17 cellular contexts compared by ENCODE assay signal in genomic region chr3:146371902-146372301, GRCh38.
DNase-seq lines count a peak whose midpoint lies in the region; ATAC-seq and TF ChIP-seq lines count a peak whose summit lies in the region.
"Had no signal": no experiment of that assay in that cellular context is flagged by ENCODE, and none has a peak within 500 bp of the region (broad histone marks: within the 10 kb centered on the region; RNA-seq: fewer than 3 reads in every experiment).

No MANE protein-coding gene starts in this region.

- H3K79me2 ChIP-seq in HCT116 (ENCODE audit: insufficient read depth, low read length), result no peaks in the 10 kb centered on the region

- no peak for ATAC-seq in HCT116
- no peak for ATAC-seq in HG02763 (IDR thresholded peaks at IDR 0.05; ENCODE audit: unreplicated experiment)

- H3K9me3 ChIP-seq in HCT116 (ENCODE audit: control insufficient read depth in 1 of 2, insufficient read depth in 1 of 2, low read depth in 1 of 2, low read length in 2 of 2), result no peaks in the 10 kb centered on the region
- no peaks in the 10 kb centered on the region for H3K9me3 ChIP-seq in HEK293 (ENCODE audit: control insufficient read depth, insufficient read depth, low read depth, low read length)
- peaks cover 38% of the 10 kb centered on the region for H3K9me3 ChIP-seq in endodermal cell (ENCODE audit: control insufficient read depth, low read length)
- H3K9me3 ChIP-seq in colonic mucosa, result no peaks in the 10 kb centered on the region
- H3K9me3 ChIP-seq: BE2C had no signal

- CTCF ChIA-PET in HCT116 (lab: Charles Lee) (no interaction called here), HEK293 (lab: Yijun Ruan, JAX) (no interaction called here)

- no peak overlapping the region for H3K27ac Mint-ChIP-seq in endodermal cell
- H3K27ac Mint-ChIP-seq: CD14-positive monocyte; CD4-positive, alpha-beta memory T cell; CD4-positive, CD25-positive, alpha-beta regulatory T cell had no signal

- no TSS peak for BruUV-seq in HCT116 (replicated peaks; lab: Mats Ljungman, UMichigan)

- RAD21 ChIA-PET in HCT116 (lab: Charles Lee; ENCODE audit: low non-redundant PET in 1 of 2, low total read pairs in 2 of 2, uncharacterized antibody in 2 of 2, unreplicated experiment in 2 of 2), result no interaction called here

- intact Hi-C loops in HCT116 (cut with micrococcal nuclease) (no loop called here), colonic mucosa (cut with DNase I) (no loop called here)

- TF ChIP-seq CTCF in HCT116 (IDR thresholded peaks at IDR 0.05 in 2 of 3, conservative IDR thresholded peaks at IDR 0.05 in 1 of 3; ENCODE audit: borderline replicate concordance in 1 of 3, insufficient read depth in 1 of 3, low read depth in 2 of 3, low read length in 2 of 3) (no peak), HEK293 (tag by site-specific recombination; IDR thresholded peaks at IDR 0.05) (no peak), endodermal cell (conservative IDR thresholded peaks at IDR 0.05) (no peak), colonic mucosa (IDR thresholded peaks at IDR 0.05) (no peak)

- H3K9me3 Mint-ChIP-seq in endodermal cell, result peaks cover 33% of the 10 kb centered on the region

- H3K9ac ChIP-seq in HCT116 (ENCODE audit: low read length) (no peak overlapping the region), endodermal cell (ENCODE audit: extremely low read depth, low read length, poor library complexity, severe bottlenecking) (no peak overlapping the region), colonic mucosa (ENCODE audit: low read depth in 2 of 2, low read length in 2 of 2) (no peak overlapping the region)
- H3K9ac ChIP-seq: BLaER1 had no signal

- H2AFZ ChIP-seq in HCT116 (ENCODE audit: low read depth, low read length, poor library complexity, severe bottlenecking), result no peak overlapping the region

- no peak overlapping the region for H3K4me3 Mint-ChIP-seq in endodermal cell
- H3K4me3 Mint-ChIP-seq: CD14-positive monocyte; CD4-positive, alpha-beta memory T cell; CD4-positive, CD25-positive, alpha-beta regulatory T cell had no signal

- no peak overlapping the region for H3K27ac ChIP-seq in HCT116 (ENCODE audit: low read depth, low read length)
- no peak overlapping the region for H3K27ac ChIP-seq in HEK293 (ENCODE audit: extremely low read depth, low read depth, low read length)
- H3K27ac ChIP-seq in endodermal cell (ENCODE audit: low read depth, low read length), result no peak overlapping the region
- no peak overlapping the region for H3K27ac ChIP-seq in colonic mucosa
- H3K27ac ChIP-seq: BLaER1 had no signal

- no peak for DNase-seq in HCT116 (ENCODE audit: low read depth, low spot score)
- DNase-seq in endodermal cell, result no peak
- DNase-seq in colonic mucosa, result no peak
- DNase-seq: 8988T; ACHN; BE2C; C1 segment of cervical spinal cord; Caco-2; Calu3; CD4-positive, alpha-beta memory T cell; CD4-positive, CD25-positive, alpha-beta regulatory T cell; DMS79 treated with DMSO at 0.1 percent for 48 hours; GF-D8 had no signal

- TF ChIP-seq RAD21 in HCT116 (IDR thresholded peaks at IDR 0.05; ENCODE audit: low read depth), result no peak

- H3K9me2 ChIP-seq in HCT116 (ENCODE audit: insufficient read depth), result no peaks in the 10 kb centered on the region; the same call in 1 of the 2 replicates

- WGBS in endodermal cell (ENCODE audit: insufficient coverage in 1 of 2, insufficient read length in 1 of 2), 2 experiments, result 89% methylated on average over 1 of the region's 1 CpG; no CpG with 5 or more reads in 1 of the 2 experiments

- H3K36me3 Mint-ChIP-seq in endodermal cell (ENCODE audit: low read depth), result peaks cover 11% of the 10 kb centered on the region
- H3K36me3 Mint-ChIP-seq: CD14-positive monocyte; CD4-positive, alpha-beta memory T cell; CD4-positive, CD25-positive, alpha-beta regulatory T cell had no signal

- H3K4me3 ChIP-seq in HCT116 (replicated peaks in 1 of 2; ENCODE audit: low read depth in 1 of 2, low read length in 2 of 2) (no peak overlapping the region), HEK293 (ENCODE audit: low read depth, low read length) (no peak overlapping the region), endodermal cell (ENCODE audit: low read length) (peak overlapping the region; percentile 22), colonic mucosa (no peak overlapping the region)
- H3K4me3 ChIP-seq: BLaER1 had no signal

- H3K4me2 ChIP-seq in HCT116 (ENCODE audit: low read length), result no peak overlapping the region
- H3K4me2 ChIP-seq: BLaER1 had no signal

- peaks cover 16% of the 10 kb centered on the region for H3K4me1 Mint-ChIP-seq in endodermal cell
- H3K4me1 Mint-ChIP-seq: CD14-positive monocyte; CD4-positive, alpha-beta memory T cell; CD4-positive, CD25-positive, alpha-beta regulatory T cell had no signal

- no peaks in the 10 kb centered on the region for H3K36me3 ChIP-seq in HCT116 (ENCODE audit: control insufficient read depth in 1 of 2, insufficient read depth in 2 of 2, low read length in 2 of 2)
- no peaks in the 10 kb centered on the region for H3K36me3 ChIP-seq in HEK293 (ENCODE audit: control insufficient read depth in 2 of 2, insufficient read depth in 1 of 2, low read length in 2 of 2)
- H3K36me3 ChIP-seq in endodermal cell (ENCODE audit: control insufficient read depth, insufficient read depth, low read length), result no peaks in the 10 kb centered on the region
- no peaks in the 10 kb centered on the region for H3K36me3 ChIP-seq in colonic mucosa
- H3K36me3 ChIP-seq: BE2C, BLaER1 had no signal

- no peak for TF ChIP-seq POLR2A in HCT116 (IDR thresholded peaks at IDR 0.05; ENCODE audit: borderline replicate concordance, extremely low read depth, insufficient read depth, insufficient read length)

- H3K27me3 Mint-ChIP-seq in endodermal cell (ENCODE audit: insufficient read depth), result no peaks in the 10 kb centered on the region
- H3K27me3 Mint-ChIP-seq: CD4-positive, alpha-beta memory T cell; CD4-positive, CD25-positive, alpha-beta regulatory T cell had no signal

- no peaks in the 10 kb centered on the region for H4K20me1 ChIP-seq in HCT116 (ENCODE audit: insufficient read depth)
- H4K20me1 ChIP-seq: BLaER1 had no signal

- H3K4me1 ChIP-seq in HCT116 (ENCODE audit: control insufficient read depth in 1 of 2, insufficient read depth in 2 of 2, low read length in 2 of 2) (no peaks in the 10 kb centered on the region), HEK293 (ENCODE audit: control insufficient read depth, insufficient read depth, low read length) (no peaks in the 10 kb centered on the region), endodermal cell (ENCODE audit: control insufficient read depth, insufficient read depth, low read length) (no peaks in the 10 kb centered on the region), colonic mucosa (no peaks in the 10 kb centered on the region)
- H3K4me1 ChIP-seq: BE2C, BLaER1, Caco-2 had no signal

- POLR2A ChIA-PET in HCT116 (lab: Charles Lee) (no interaction called here), HEK293 (lab: Yijun Ruan, JAX) (no interaction called here)

- H3K27me3 ChIP-seq in HCT116 (ENCODE audit: insufficient read depth, low read length) (no peaks in the 10 kb centered on the region), endodermal cell (ENCODE audit: control insufficient read depth, insufficient read depth, low read length, poor library complexity, severe bottlenecking) (no peaks in the 10 kb centered on the region), colonic mucosa (no peaks in the 10 kb centered on the region)
- H3K27me3 ChIP-seq: BE2C, BLaER1 had no signal

TF ChIP-seq in HCT116, 20 proteins besides CTCF, POLR2A, EP300 and RAD21 (continues in another document):
- TF ChIP-seq, protein P1, sequence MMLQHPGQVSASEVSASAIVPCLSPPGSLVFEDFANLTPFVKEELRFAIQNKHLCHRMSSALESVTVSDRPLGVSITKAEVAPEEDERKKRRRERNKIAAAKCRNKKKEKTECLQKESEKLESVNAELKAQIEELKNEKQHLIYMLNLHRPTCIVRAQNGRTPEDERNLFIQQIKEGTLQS (IDR thresholded peaks at IDR 0.05), result no peak
- TF ChIP-seq SRF (IDR thresholded peaks at IDR 0.05; ENCODE audit: low read depth) (no peak), EZH2phosphoT487 (IDR thresholded peaks at IDR 0.05; ENCODE audit: borderline replicate concordance) (no peak), SP1 (IDR thresholded peaks at IDR 0.05; ENCODE audit: low read depth) (no peak), POLR2AphosphoS5 (IDR thresholded peaks at IDR 0.05; ENCODE audit: low read depth, low read length) (no peak)

TF ChIP-seq in HEK293, 187 proteins besides CTCF, POLR2A, EP300 and RAD21:
- no peak for TF ChIP-seq ZNF555 (tag by site-specific recombination; conservative IDR thresholded peaks at IDR 0.05)
- TF ChIP-seq SETDB1 (IDR thresholded peaks at IDR 0.05; ENCODE audit: insufficient read length, low read length), result peak; percentile 34
